In genomic region chr5:57298985-57299491, GRCh38 we compare ENCODE assay signal across 8 cellular contexts.
DNase-seq lines count a peak whose midpoint lies in the region; ATAC-seq lines count a peak whose summit lies in the region.

No MANE protein-coding gene starts in this region.

- peaks cover 8% of the 10 kb centered on the region for H3K4me1 ChIP-seq in muscle layer of colon (ENCODE audit: insufficient read depth, low read length)

- H3K4me3 ChIP-seq in muscle layer of colon (ENCODE audit: low read depth in 1 of 2, low read length in 2 of 2) = peak overlapping the region in 1 of 2 donors; percentile 67

- no peak overlapping the region for H3K9ac ChIP-seq in muscle layer of colon (ENCODE audit: low read length)

- H3K36me3 ChIP-seq in muscle layer of colon (ENCODE audit: insufficient read depth, low read length) = no peaks in the 10 kb centered on the region

- peak overlapping the region; percentile 21 for H3K27ac ChIP-seq in muscle layer of colon (ENCODE audit: low read depth, low read length)

- DNase-seq in EH (ENCODE audit: low read depth) (peak; percentile 81), NCI-H69 (lab: John Stamatoyannopoulos, UW) (peak; percentile 75), epidermal melanocyte (ENCODE audit: insufficient read length, low spot score) (peak; percentile 65), stromal cell of bone marrow (ENCODE audit: low read depth) (peak; percentile 58)
- DNase-seq in activated CD8-positive, alpha-beta memory T cell treated with anti-CD3 and anti-CD28 coated beads for 24 hours = peak; percentile 73

- no peaks in the 10 kb centered on the region for H3K9me3 ChIP-seq in muscle layer of colon (ENCODE audit: low read length)

- ATAC-seq in HG02884 (IDR thresholded peaks at IDR 0.05; ENCODE audit: unreplicated experiment) (peak; percentile 48), GM21515 (IDR thresholded peaks at IDR 0.05; ENCODE audit: unreplicated experiment) (no peak)

- no peaks in the 10 kb centered on the region for H3K27me3 ChIP-seq in muscle layer of colon (ENCODE audit: control insufficient read depth in 1 of 2, insufficient read depth in 2 of 2, low read length in 2 of 2)
